In genomic region chr6:14658909-14659561, GRCh38 we compare ENCODE assay signal across 14 cellular contexts.
DNase-seq lines count a peak whose midpoint lies in the region; ATAC-seq, FAIRE-seq and TF ChIP-seq lines count a peak whose summit lies in the region.
"Had no signal": no experiment of that assay in that cellular context is flagged by ENCODE, and none has a peak within 500 bp of the region (broad histone marks: within the 10 kb centered on the region; RNA-seq: fewer than 3 reads in every experiment).

No MANE protein-coding gene starts in this region.

- no peaks in the 10 kb centered on the region for H3K9me3 Mint-ChIP-seq in CD4-positive, alpha-beta T cell

- H3K9me1 ChIP-seq in keratinocyte (ENCODE audit: control insufficient read depth, extremely low read depth, insufficient read depth, low read length) = no peaks in the 10 kb centered on the region

- no peaks in the 10 kb centered on the region for H3K27me3 Mint-ChIP-seq in CD4-positive, alpha-beta T cell

- TF ChIP-seq CTCF in CD4-positive, alpha-beta T cell (IDR thresholded peaks at IDR 0.05) = no peak
- TF ChIP-seq CTCF in keratinocyte (optimal IDR thresholded peaks at IDR 0.05 in 1 of 3, IDR thresholded peaks at IDR 0.05 in 1 of 3, conservative IDR thresholded peaks at IDR 0.05 in 1 of 3; ENCODE audit: extremely low read depth in 1 of 3, insufficient read depth in 2 of 3, low read length in 3 of 3) (no peak), hepatocyte (IDR thresholded peaks at IDR 0.05; ENCODE audit: poor library complexity) (no peak)

- no peaks in the 10 kb centered on the region for H3K36me3 Mint-ChIP-seq in CD4-positive, alpha-beta T cell (ENCODE audit: low read depth)

- H3K36me3 ChIP-seq in keratinocyte (ENCODE audit: control insufficient read depth in 2 of 2, extremely low read depth in 1 of 2, insufficient read depth in 2 of 2, low read length in 2 of 2) = no peaks in the 10 kb centered on the region
- H3K36me3 ChIP-seq in hepatocyte (replicated peaks; ENCODE audit: insufficient read depth, low read depth) = no peaks in the 10 kb centered on the region
- H3K36me3 ChIP-seq: heart left ventricle had no signal

- no peaks in the 10 kb centered on the region for H3K9me3 ChIP-seq in CD4-positive, alpha-beta T cell (ENCODE audit: control insufficient read depth, low read length)
- no peaks in the 10 kb centered on the region for H3K9me3 ChIP-seq in keratinocyte (ENCODE audit: control insufficient read depth, low read depth, low read length)
- no peaks in the 10 kb centered on the region for H3K9me3 ChIP-seq in hepatocyte (ENCODE audit: low read depth)
- H3K9me3 ChIP-seq: heart left ventricle had no signal

- H2AFZ ChIP-seq in keratinocyte (ENCODE audit: control insufficient read depth, low read length) = no peak overlapping the region
- H2AFZ ChIP-seq in hepatocyte = no peak overlapping the region

- FAIRE-seq in keratinocyte (lab: Jason Lieb, UNC) = peak; percentile 79

- no peak overlapping the region for H3K4me2 ChIP-seq in keratinocyte (ENCODE audit: control insufficient read depth, extremely low read depth, insufficient read depth, low read depth, low read length)
- H3K4me2 ChIP-seq in hepatocyte = no peak overlapping the region

- H3K4me3 ChIP-seq in keratinocyte (ENCODE audit: control insufficient read depth in 2 of 3, extremely low read depth in 1 of 3, insufficient read depth in 2 of 3, low read depth in 1 of 3, low read length in 3 of 3) (no peak overlapping the region), hepatocyte (no peak overlapping the region)
- H3K4me3 ChIP-seq: heart left ventricle had no signal

- no peak for DNase-seq in CD4-positive, alpha-beta T cell
- DNase-seq in Kasumi-1 (lab: John Stamatoyannopoulos, UW) (peak; percentile 81 to 87), T1000 (lab: John Stamatoyannopoulos, UW) (peak; percentile 24), keratinocyte (ENCODE audit: low read depth, low spot score) (peak; percentile 56), hepatocyte (ENCODE audit: low spot score) (no peak)
- DNase-seq: activated T-cell treated with anti-CD3 and anti-CD28 coated beads for 4 hours, cerebellar nuclear complex, midbrain, NCI-H2029, T-helper 1 cell had no signal

- ATAC-seq in CD4-positive, alpha-beta T cell (ENCODE audit: poor library complexity) = no peak
- ATAC-seq in GM21529 (IDR thresholded peaks at IDR 0.05; ENCODE audit: unreplicated experiment) (no peak), GM18505 (IDR thresholded peaks at IDR 0.05; ENCODE audit: unreplicated experiment) (no peak), GM18498 (IDR thresholded peaks at IDR 0.05; ENCODE audit: unreplicated experiment) (no peak)
- ATAC-seq: heart left ventricle had no signal

- H3K9me2 ChIP-seq in hepatocyte (replicated peaks; ENCODE audit: insufficient read depth) = no peaks in the 10 kb centered on the region

- H3K79me2 ChIP-seq in keratinocyte (ENCODE audit: control insufficient read depth, insufficient read depth, low read length) (no peaks in the 10 kb centered on the region), hepatocyte (no peaks in the 10 kb centered on the region)

- intact Hi-C loops in CD4-positive, alpha-beta T cell (cut with DNase I, micrococcal nuclease) = no loop called here

- no peak overlapping the region for H3K27ac ChIP-seq in CD4-positive, alpha-beta T cell (ENCODE audit: low read depth, low read length)
- no peak overlapping the region for H3K27ac ChIP-seq in keratinocyte (ENCODE audit: control insufficient read depth, insufficient read depth, low read length)
- no peak overlapping the region for H3K27ac ChIP-seq in hepatocyte
- H3K27ac ChIP-seq: heart left ventricle had no signal

- TF ChIP-seq POLR2A in GM18505 (IDR thresholded peaks at IDR 0.05; ENCODE audit: borderline replicate concordance, extremely low read depth, insufficient read depth, insufficient read length) = no peak

- H4K20me1 ChIP-seq in keratinocyte (ENCODE audit: control insufficient read depth, extremely low read depth, insufficient read depth, low read length) (no peaks in the 10 kb centered on the region), hepatocyte (ENCODE audit: insufficient read depth, poor library complexity, severe bottlenecking) (no peaks in the 10 kb centered on the region)

- no peaks in the 10 kb centered on the region for H3K27me3 ChIP-seq in CD4-positive, alpha-beta T cell (ENCODE audit: control insufficient read depth, insufficient read depth, low read length)
- H3K27me3 ChIP-seq in keratinocyte (ENCODE audit: control insufficient read depth, extremely low read depth, insufficient read depth, low read length) (no peaks in the 10 kb centered on the region), hepatocyte (no peaks in the 10 kb centered on the region)
- H3K27me3 ChIP-seq: heart left ventricle had no signal

- CTCF ChIA-PET in CD4-positive, alpha-beta T cell (lab: Charles Lee) = no interaction called here

- 48% methylated on average over 6 of the region's 6 CpGs for WGBS in hepatocyte (ENCODE audit: low lambda C conversion rate, missing lambda C conversion rate)

- no peak overlapping the region for H3K4me3 Mint-ChIP-seq in CD4-positive, alpha-beta T cell

- dilution Hi-C loops in keratinocyte (cut with MboI; ENCODE audit: extremely low pct_ligation_motif_present, low sequenced_read_pairs) = no loop called here

- H3K4me1 ChIP-seq in keratinocyte (ENCODE audit: control insufficient read depth, extremely low read depth, insufficient read depth, low read length) (peaks cover 7% of the 10 kb centered on the region), hepatocyte (ENCODE audit: insufficient read depth) (peaks cover 6% of the 10 kb centered on the region)

- H3K27ac Mint-ChIP-seq in CD4-positive, alpha-beta T cell = peak overlapping the region; percentile 47

- H3K9ac ChIP-seq in keratinocyte (ENCODE audit: control insufficient read depth, extremely low read depth, insufficient read depth, low read length) = no peak overlapping the region

- peaks cover 42% of the 10 kb centered on the region for H3K4me1 Mint-ChIP-seq in CD4-positive, alpha-beta T cell (ENCODE audit: low read depth)

- POLR2A ChIA-PET in CD4-positive, alpha-beta T cell (lab: Charles Lee) = no interaction called here

Comparison
In these comparisons a context has a peak if more than half of its experiments do, and no peak if none do; other contexts are left out.
1. DNase-seq: peak in Kasumi-1 (2 of 2), T1000 (single experiment) and keratinocyte (single experiment); none in CD4-positive, alpha-beta T cell (0 of 10) and hepatocyte (single experiment).